Comparison of ENCODE assay signal across 19 cellular contexts in the genomic region with DNA sequence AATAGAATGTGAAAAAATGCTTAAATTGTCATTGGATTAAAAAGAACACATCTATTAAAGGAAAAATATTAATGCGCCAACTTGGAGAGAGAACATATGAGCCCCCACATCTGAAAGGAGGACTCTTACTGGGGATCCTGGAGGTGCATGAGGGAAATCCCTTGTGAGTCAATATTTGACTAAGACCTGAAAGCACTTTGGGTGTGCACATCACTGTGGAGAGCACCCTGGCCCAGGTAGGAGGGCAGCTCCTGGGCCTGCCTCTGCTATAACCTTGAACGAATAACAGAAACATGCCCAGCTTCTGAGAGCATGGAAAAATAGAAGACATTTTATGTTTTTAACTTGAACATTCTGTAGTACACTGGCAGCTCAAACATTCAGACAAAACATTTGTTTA.
A peak's percentile ranks its signal among the peaks of the same experiment; 100 is the strongest.
DNase-seq lines count a peak whose midpoint lies in the region; ATAC-seq, FAIRE-seq and TF ChIP-seq lines count a peak whose summit lies in the region.
"Had no signal": no experiment of that assay in that cellular context is flagged by ENCODE, and none has a peak within 500 bp of the region (broad histone marks: within the 10 kb centered on the region; RNA-seq: fewer than 3 reads in every experiment).

No MANE protein-coding gene starts in this region.

- no peak for TF ChIP-seq EP300 in GM12878 (IDR thresholded peaks at IDR 0.05; ENCODE audit: borderline replicate concordance in 1 of 2, control insufficient read depth in 1 of 2, low read depth in 2 of 2, low read length in 2 of 2)

- H3K27me3 Mint-ChIP-seq in activated naive CD8-positive, alpha-beta T cell treated with anti-CD3 and anti-CD28 coated beads, Interleukin-2, amount 50 U/mL, for 24 hours = peaks cover 6% of the 10 kb centered on the region
- H3K27me3 Mint-ChIP-seq in activated naive CD8-positive, alpha-beta T cell treated with anti-CD3 and anti-CD28 coated beads for 36 hours = peaks cover 8% of the 10 kb centered on the region
- H3K27me3 Mint-ChIP-seq in stimulated activated memory B cell treated with anti-CD40 and anti-IgM and Interleukin-4, amounts not matched to agents 10 μg/mL and 1 μg/mL and 100 μg/mL, for 72 hours = peaks cover 19% of the 10 kb centered on the region
- H3K27me3 Mint-ChIP-seq in WTC11 (ENCODE audit: low read depth) = no peaks in the 10 kb centered on the region

- no peak overlapping the region for H3K4me3 ChIP-seq in GM12878
- H3K4me3 ChIP-seq: HAP-1, MG63 had no signal

- RAD21 ChIA-PET in GM12878 (lab: Charles Lee; ENCODE audit: unreplicated experiment) = no interaction called here

- H3K9ac ChIP-seq in GM12878 (ENCODE audit: control insufficient read depth, insufficient read depth, low read length) = no peak overlapping the region
- H3K9ac ChIP-seq: KMS-11 had no signal

- H3K36me3 ChIP-seq in GM12878 (ENCODE audit: control insufficient read depth in 2 of 2, insufficient read depth in 2 of 2, low read length in 1 of 2) = no peaks in the 10 kb centered on the region
- H3K36me3 ChIP-seq: HAP-1, MG63 had no signal

- BruUV-seq in GM12878 (replicated peaks; lab: Mats Ljungman, UMichigan) = no TSS peak

- no peak overlapping the region for H3K4me2 ChIP-seq in GM12878 (ENCODE audit: control insufficient read depth, insufficient read depth)
- H3K4me2 ChIP-seq: KMS-11 had no signal

- no peak for TF ChIP-seq POLR2A in GM12878 (IDR thresholded peaks at IDR 0.05; ENCODE audit: low read depth, low read length)

- SMC1A ChIA-PET in GM12878 (lab: Charles Lee; ENCODE audit: uncharacterized antibody, unreplicated experiment) = interaction anchor here (0.6 to 1.3 kb wide), 3 partner anchors 9 to 110 kb away, joined by 3 to 4 read pairs (median 3); no protein-coding TSS in a partner anchor

- TF ChIP-seq CTCF in GM12878 (IDR thresholded peaks at IDR 0.05 in 2 of 3, conservative IDR thresholded peaks at IDR 0.05 in 1 of 3; ENCODE audit: control insufficient read depth in 2 of 3, extremely low read depth in 1 of 3, insufficient read depth in 1 of 3, low read depth in 3 of 3, low read length in 3 of 3) (no peak), WTC11 (IDR thresholded peaks at IDR 0.05) (no peak)

- H3K27ac ChIP-seq in GM12878 (ENCODE audit: control insufficient read depth, insufficient read depth) = no peak overlapping the region
- H3K27ac ChIP-seq: C4-2B, KMS-11 had no signal

- H3K79me2 ChIP-seq in GM12878 (ENCODE audit: control insufficient read depth, insufficient read depth, low read length) = no peaks in the 10 kb centered on the region

- no peak for TF ChIP-seq RAD21 in GM12878 (IDR thresholded peaks at IDR 0.05; ENCODE audit: insufficient read depth, low read depth, low read length)

- H2AFZ ChIP-seq in GM12878 (ENCODE audit: control insufficient read depth, low read depth, low read length) = no peak overlapping the region

- no peaks in the 10 kb centered on the region for H3K27me3 ChIP-seq in GM12878 (replicated peaks in 1 of 2; ENCODE audit: control insufficient read depth in 2 of 2, insufficient read depth in 2 of 2, low read length in 1 of 2)
- H3K27me3 ChIP-seq: MG63 had no signal

- WGBS in GM12878 (ENCODE audit: insufficient coverage, insufficient replicate concordance, low lambda C conversion rate, missing lambda C conversion rate) = 55% methylated on average over 2 of the region's 2 CpGs

- H3K27ac Mint-ChIP-seq in activated naive CD8-positive, alpha-beta T cell treated with anti-CD3 and anti-CD28 coated beads, Interleukin-2, amount 50 U/mL, for 24 hours = no peak overlapping the region
- H3K27ac Mint-ChIP-seq in activated naive CD8-positive, alpha-beta T cell treated with anti-CD3 and anti-CD28 coated beads for 36 hours = no peak overlapping the region
- no peak overlapping the region for H3K27ac Mint-ChIP-seq in stimulated activated memory B cell treated with anti-CD40 and anti-IgM and Interleukin-4, amounts not matched to agents 10 μg/mL and 1 μg/mL and 100 μg/mL, for 72 hours
- no peak overlapping the region for H3K27ac Mint-ChIP-seq in WTC11

- POLR2A ChIA-PET in GM12878 (lab: Charles Lee) = no interaction called here
- POLR2A ChIA-PET in WTC11 (lab: Charles Lee) = no interaction called here

- CTCF ChIA-PET in GM12878 (lab: Yijun Ruan, JAX) (interaction anchor here (0.6 to 5.4 kb wide), 5 partner anchors 10 to 291 kb away, joined by 3 to 34 read pairs (median 3); no protein-coding TSS in a partner anchor), WTC11 (lab: Charles Lee) (interaction anchor here (0.9 to 1.3 kb wide), 3 partner anchors 9 to 100 kb away, joined by 3 read pairs; no protein-coding TSS in a partner anchor)

- no peak for DNase-seq in activated naive CD8-positive, alpha-beta T cell treated with anti-CD3 and anti-CD28 coated beads, Interleukin-2, amount 50 U/mL, for 24 hours
- no peak for DNase-seq in activated naive CD8-positive, alpha-beta T cell treated with anti-CD3 and anti-CD28 coated beads for 36 hours
- no peak for DNase-seq in GM12878 (ENCODE audit: low read depth, low spot score)
- DNase-seq in WTC11 (ENCODE audit: low spot score) = no peak
- DNase-seq: MG63, NCI-H1092, NCI-H146, NCI-H2081, NCI-H524, SHP77 had no signal

- no peaks in the 10 kb centered on the region for H3K36me3 Mint-ChIP-seq in activated naive CD8-positive, alpha-beta T cell treated with anti-CD3 and anti-CD28 coated beads, Interleukin-2, amount 50 U/mL, for 24 hours (ENCODE audit: low read depth)
- no peaks in the 10 kb centered on the region for H3K36me3 Mint-ChIP-seq in activated naive CD8-positive, alpha-beta T cell treated with anti-CD3 and anti-CD28 coated beads for 36 hours
- H3K36me3 Mint-ChIP-seq in stimulated activated memory B cell treated with anti-CD40 and anti-IgM and Interleukin-4, amounts not matched to agents 10 μg/mL and 1 μg/mL and 100 μg/mL, for 72 hours = no peaks in the 10 kb centered on the region
- no peaks in the 10 kb centered on the region for H3K36me3 Mint-ChIP-seq in WTC11

- in situ Hi-C loops in GM12878 (cut with MboI) = loop anchor here (25.0 kb wide), 1 partner anchor 986 kb away; no protein-coding TSS in a partner anchor

- peak; percentile 43 for ATAC-seq in activated naive CD8-positive, alpha-beta T cell treated with anti-CD3 and anti-CD28 coated beads, Interleukin-2, amount 50 U/mL, for 24 hours
- peak; percentile 63 for ATAC-seq in HG02870 (IDR thresholded peaks at IDR 0.05; ENCODE audit: unreplicated experiment)
- ATAC-seq in GM12878 = peak; percentile 59
- peak; percentile 51 for ATAC-seq in stimulated activated memory B cell treated with anti-CD40 and anti-IgM and Interleukin-4, amounts not matched to agents 10 μg/mL and 1 μg/mL and 100 μg/mL, for 72 hours
- ATAC-seq in WTC11 = no peak
- no peak for ATAC-seq in GM19328 (IDR thresholded peaks at IDR 0.05; ENCODE audit: unreplicated experiment)
- ATAC-seq: SK-N-SH treated with all-trans-retinoic acid at 6 μM for 48 hours had no signal

- H3K9me3 Mint-ChIP-seq in activated naive CD8-positive, alpha-beta T cell treated with anti-CD3 and anti-CD28 coated beads, Interleukin-2, amount 50 U/mL, for 24 hours = no peaks in the 10 kb centered on the region
- H3K9me3 Mint-ChIP-seq in activated naive CD8-positive, alpha-beta T cell treated with anti-CD3 and anti-CD28 coated beads for 36 hours = no peaks in the 10 kb centered on the region
- no peaks in the 10 kb centered on the region for H3K9me3 Mint-ChIP-seq in stimulated activated memory B cell treated with anti-CD40 and anti-IgM and Interleukin-4, amounts not matched to agents 10 μg/mL and 1 μg/mL and 100 μg/mL, for 72 hours
- H3K9me3 Mint-ChIP-seq in WTC11 = no peaks in the 10 kb centered on the region

- intact Hi-C loops in GM12878 (cut with micrococcal nuclease; ENCODE audit: unreplicated experiment) = loop anchor here (5.0 kb wide), 1 partner anchor 934 kb away; no protein-coding TSS in a partner anchor

- no peak for FAIRE-seq in GM12878 (lab: Jason Lieb, UNC)
- FAIRE-seq: RCC 7860 had no signal

- no peak overlapping the region for H3K4me3 Mint-ChIP-seq in activated naive CD8-positive, alpha-beta T cell treated with anti-CD3 and anti-CD28 coated beads, Interleukin-2, amount 50 U/mL, for 24 hours
- H3K4me3 Mint-ChIP-seq in activated naive CD8-positive, alpha-beta T cell treated with anti-CD3 and anti-CD28 coated beads for 36 hours = no peak overlapping the region
- no peak overlapping the region for H3K4me3 Mint-ChIP-seq in stimulated activated memory B cell treated with anti-CD40 and anti-IgM and Interleukin-4, amounts not matched to agents 10 μg/mL and 1 μg/mL and 100 μg/mL, for 72 hours
- no peak overlapping the region for H3K4me3 Mint-ChIP-seq in WTC11

- H3K4me1 Mint-ChIP-seq in activated naive CD8-positive, alpha-beta T cell treated with anti-CD3 and anti-CD28 coated beads, Interleukin-2, amount 50 U/mL, for 24 hours = no peaks in the 10 kb centered on the region
- peaks cover 6% of the 10 kb centered on the region for H3K4me1 Mint-ChIP-seq in activated naive CD8-positive, alpha-beta T cell treated with anti-CD3 and anti-CD28 coated beads for 36 hours
- no peaks in the 10 kb centered on the region for H3K4me1 Mint-ChIP-seq in stimulated activated memory B cell treated with anti-CD40 and anti-IgM and Interleukin-4, amounts not matched to agents 10 μg/mL and 1 μg/mL and 100 μg/mL, for 72 hours
- H3K4me1 Mint-ChIP-seq in WTC11 = no peaks in the 10 kb centered on the region; the same call in 1 of the 2 replicates

- H4K20me1 ChIP-seq in GM12878 (ENCODE audit: control insufficient read depth, insufficient read depth) = no peaks in the 10 kb centered on the region

- no peaks in the 10 kb centered on the region for H3K4me1 ChIP-seq in GM12878 (ENCODE audit: control insufficient read depth, insufficient read depth, low read length)
- H3K4me1 ChIP-seq: Caco-2 had no signal

- H3K9me3 ChIP-seq in GM12878 (replicated peaks; ENCODE audit: control insufficient read depth, insufficient read depth, low read length) = no peaks in the 10 kb centered on the region
- H3K9me3 ChIP-seq: Caco-2, HAP-1, MG63 had no signal

TF ChIP-seq in GM12878, 131 proteins besides CTCF, POLR2A, EP300 and RAD21:
- TF ChIP-seq JUNB (IDR thresholded peaks at IDR 0.05) = peak; percentile 32; the same call in 1 of the 2 replicates
- no peak for TF ChIP-seq ZNF622 (IDR thresholded peaks at IDR 0.05)

TF ChIP-seq in WTC11, 78 proteins besides CTCF, POLR2A, EP300 and RAD21 (continues in another document):
- no peak for TF ChIP-seq ELF4 (CRISPR knock-in tag; IDR thresholded peaks at IDR 0.05; ENCODE audit: low read depth)
- TF ChIP-seq ESRRA (CRISPR knock-in tag; IDR thresholded peaks at IDR 0.05; ENCODE audit: borderline replicate concordance) = no peak
- TF ChIP-seq TCF7 (CRISPR knock-in tag; IDR thresholded peaks at IDR 0.05; ENCODE audit: low read depth) = no peak
- no peak for TF ChIP-seq SOX15 (CRISPR knock-in tag; IDR thresholded peaks at IDR 0.05)
- TF ChIP-seq MYBL2 (CRISPR knock-in tag; IDR thresholded peaks at IDR 0.05) = no peak
- no peak for TF ChIP-seq ZNF121 (CRISPR knock-in tag; IDR thresholded peaks at IDR 0.05)
- no peak for TF ChIP-seq JAZF1 (CRISPR knock-in tag; IDR thresholded peaks at IDR 0.05)
- no peak for TF ChIP-seq NFYB (CRISPR knock-in tag; conservative IDR thresholded peaks at IDR 0.05; ENCODE audit: low read depth)
- TF ChIP-seq ZNF263 (CRISPR knock-in tag; IDR thresholded peaks at IDR 0.05; ENCODE audit: low read depth) = no peak
- no peak for TF ChIP-seq TEAD1 (CRISPR knock-in tag; IDR thresholded peaks at IDR 0.05)

Comparison
In these comparisons a context has a peak if more than half of its experiments do, and no peak if none do; other contexts are left out.
1. ATAC-seq: peak in activated naive CD8-positive, alpha-beta T cell treated with anti-CD3 and anti-CD28 coated beads, Interleukin-2, amount 50 U/mL, for 24 hours (single experiment), HG02870 (single experiment), GM12878 (single experiment) and stimulated activated memory B cell treated with anti-CD40 and anti-IgM and Interleukin-4, amounts not matched to agents 10 μg/mL and 1 μg/mL and 100 μg/mL, for 72 hours (single experiment); none in WTC11 (single experiment) and GM19328 (single experiment).